Comparison of ENCODE assay signal across 22 cellular contexts in genomic region chr3:119613201-119613600, GRCh38. TPM values are rescaled to one million over a fixed set of nuclear protein-coding genes. Genes with fewer than 3 reads are reported as not detected.
"Had no signal": no experiment of that assay in that cellular context is flagged by ENCODE, and none has a peak within 500 bp of the region (broad histone marks: within the 10 kb centered on the region; RNA-seq: fewer than 3 reads in every experiment).

No MANE protein-coding gene starts in this region.

- H3K27me3 ChIP-seq: colonic mucosa, esophagus muscularis mucosa, right atrium auricular region, tibial nerve, uterus had no signal

- ATAC-seq: activated CD8-positive, alpha-beta T cell treated with anti-CD3 and anti-CD28 coated beads for 36 hours; activated naive CD4-positive, alpha-beta T cell treated with anti-CD3 and anti-CD28 coated beads, Interleukin-2, amount 50 U/mL, for 72 hours; activated T-cell treated with anti-CD3 and anti-CD28 coated beads, Interleukin-2, amount 50 U/mL, for 72 hours; left ventricle myocardium superior; WTC11 had no signal

- H3K4me3 ChIP-seq: colonic mucosa, esophagus muscularis mucosa, right atrium auricular region, skin epidermis, tibial nerve, uterus had no signal

- H3K4me1 ChIP-seq: colonic mucosa, esophagus muscularis mucosa, right atrium auricular region, tibial nerve, uterus had no signal

- H3K9me3 ChIP-seq: colonic mucosa, esophagus muscularis mucosa, right atrium auricular region, uterus had no signal

- H3K36me3 ChIP-seq: colonic mucosa, esophagus muscularis mucosa, right atrium auricular region, tibial nerve, uterus had no signal

- H3K27ac ChIP-seq: colonic mucosa, esophagus muscularis mucosa, right atrium auricular region, skin epidermis, tibial nerve, uterus had no signal

- DNase-seq: activated CD4-positive, alpha-beta T cell treated with anti-CD3 and anti-CD28 coated beads for 4 hours; activated CD8-positive, alpha-beta memory T cell treated with anti-CD3 and anti-CD28 coated beads, Interleukin-2, amount 50 U/mL, for 4 hours; activated CD8-positive, alpha-beta T cell treated with anti-CD3 and anti-CD28 coated beads for 36 hours; activated gamma-delta T cell; activated T-cell treated with anti-CD3 and anti-CD28 coated beads, Interleukin-2, amount 50 U/mL, for 72 hours; central memory CD4-positive, alpha-beta T cell; colonic mucosa; hippocampal formation; left ventricle myocardium superior; mesendoderm; occipital lobe; stimulated activated CD4-positive, alpha-beta T cell treated with anti-CD3 and anti-CD28 coated beads, Interleukin-15, amount 100 ng/mL, for 24 hours; stimulated activated CD4-positive, alpha-beta T cell treated with anti-CD3 and anti-CD28 coated beads, Interleukin-4, amount 100 ng/mL, for 24 hours; stimulated activated naive CD4-positive, alpha-beta T cell; uterus had no signal

RNA-seq across cellular contexts. Expression of gene PLA1A, which starts 15.5 kb away (rescaled TPM):
- polyA plus RNA-seq: keratinocyte had no signal

RNA-seq across cellular contexts. Expression of gene CD80, which starts 53.8 kb away (rescaled TPM):
- polyA plus RNA-seq: keratinocyte had no signal
